ENCODE assay signal across 20 cellular contexts in genomic region chr3:9330166-9330703, GRCh38. TPM values are rescaled to one million over a fixed set of nuclear protein-coding genes. Genes with fewer than 3 reads are reported as not detected.
DNase-seq lines count a peak whose midpoint lies in the region; ATAC-seq, FAIRE-seq and TF ChIP-seq lines count a peak whose summit lies in the region.
"Had no signal": no experiment of that assay in that cellular context is flagged by ENCODE, and none has a peak within 500 bp of the region (broad histone marks: within the 10 kb centered on the region; RNA-seq: fewer than 3 reads in every experiment).

No MANE protein-coding gene starts in this region.

- H2AK5ac ChIP-seq in mesenchymal stem cell (ENCODE audit: low read length, severe bottlenecking): no peak overlapping the region

- H3K79me1 ChIP-seq in mesenchymal stem cell (replicated peaks; ENCODE audit: low read length, poor library complexity, severe bottlenecking): no peaks in the 10 kb centered on the region

- H3K4me1 ChIP-seq in mesenchymal stem cell (ENCODE audit: control insufficient read depth, insufficient read depth, low read depth, low read length): no peaks in the 10 kb centered on the region
- H3K4me1 ChIP-seq in subcutaneous abdominal adipose tissue (ENCODE audit: control insufficient read depth in 5 of 5, insufficient read depth in 5 of 5, low read length in 5 of 5): peaks cover 3 to 43% (median 31%) of the 10 kb centered on the region in 5 donors
- no peaks in the 10 kb centered on the region for H3K4me1 ChIP-seq in small intestine (ENCODE audit: control insufficient read depth in 2 of 2, insufficient read depth in 1 of 2, low read depth in 1 of 2, low read length in 1 of 2)
- H3K4me1 ChIP-seq in thyroid gland: no peaks in the 10 kb centered on the region
- H3K4me1 ChIP-seq: BE2C, HAP-1 had no signal

- intact Hi-C loops in thyroid gland (cut with DNase I): no loop called here

- ATAC-seq in HG03280 (IDR thresholded peaks at IDR 0.05; ENCODE audit: unreplicated experiment): no peak
- ATAC-seq: GM12878 had no signal

- H3K14ac ChIP-seq in mesenchymal stem cell (ENCODE audit: low read length in 2 of 2): no peak overlapping the region

- H2AFZ ChIP-seq in mesenchymal stem cell (ENCODE audit: low read depth, low read length): no peak overlapping the region

- no peak for FAIRE-seq in small intestine (lab: Jason Lieb, UNC)
- FAIRE-seq: GM12878, H1, HTR-8/SVneo had no signal

- H2BK15ac ChIP-seq in mesenchymal stem cell (ENCODE audit: low read depth, poor library complexity, severe bottlenecking): no peak overlapping the region

- no peak overlapping the region for H4K8ac ChIP-seq in mesenchymal stem cell (ENCODE audit: low read length)

- H4K91ac ChIP-seq in mesenchymal stem cell (ENCODE audit: low read length): no peak overlapping the region

- no peak overlapping the region for H2BK12ac ChIP-seq in mesenchymal stem cell (ENCODE audit: low read length in 2 of 2)

- H3K36me3 ChIP-seq in SK-N-MC (ENCODE audit: insufficient read depth, low read length) (no peaks in the 10 kb centered on the region), mesenchymal stem cell (ENCODE audit: control insufficient read depth in 1 of 2, insufficient read depth in 2 of 2, low read depth in 1 of 2, low read length in 2 of 2) (peaks cover 0 to 7% of the 10 kb centered on the region in 2 experiments), subcutaneous abdominal adipose tissue (ENCODE audit: control insufficient read depth in 5 of 5, insufficient read depth in 5 of 5, low read length in 5 of 5) (no peaks in the 10 kb centered on the region), small intestine (ENCODE audit: control insufficient read depth in 2 of 2, insufficient read depth in 2 of 2, low read length in 2 of 2) (no peaks in the 10 kb centered on the region), thyroid gland (no peaks in the 10 kb centered on the region)
- H3K36me3 ChIP-seq: BE2C, HAP-1 had no signal

- no peak overlapping the region for H3K4me3 ChIP-seq in SK-N-MC
- H3K4me3 ChIP-seq in fibroblast of mammary gland (ENCODE audit: control insufficient read depth, low read depth, low read length): no peak overlapping the region
- H3K4me3 ChIP-seq in mesenchymal stem cell (ENCODE audit: insufficient read depth in 1 of 2, low read depth in 1 of 2, low read length in 2 of 2): peak overlapping the region in 1 of 2 experiments; percentile 59
- H3K4me3 ChIP-seq in subcutaneous abdominal adipose tissue (ENCODE audit: low read depth in 1 of 5, low read length in 5 of 5): peak overlapping the region in 1 of 5 donors; percentile 22
- no peak overlapping the region for H3K4me3 ChIP-seq in small intestine (ENCODE audit: low read depth in 1 of 2, low read length in 2 of 2)
- H3K4me3 ChIP-seq in thyroid gland (replicated peaks in 1 of 3): no peak overlapping the region
- H3K4me3 ChIP-seq: GM12878, HAP-1 had no signal

- DNase-seq in SK-N-MC (ENCODE audit: low read depth, low spot score) (no peak), fibroblast of mammary gland (ENCODE audit: low read depth) (peak; percentile 38), mesenchymal stem cell (no peak), small intestine (no peak), thyroid gland (no peak)
- DNase-seq: BE2C; C1 segment of cervical spinal cord; CD4-positive, CD25-positive, alpha-beta regulatory T cell; CD8-positive, alpha-beta memory T cell; COR-L47; DMS 273 treated with DMSO at 0.1 percent for 48 hours; DMS53; DND-41; EL had no signal

- no peak overlapping the region for H3K18ac ChIP-seq in mesenchymal stem cell (ENCODE audit: low read depth in 1 of 2, low read length in 2 of 2)

- no peak overlapping the region for H3K4me2 ChIP-seq in mesenchymal stem cell (ENCODE audit: low read length, poor library complexity, severe bottlenecking)

- H3K4ac ChIP-seq in mesenchymal stem cell (ENCODE audit: low read depth in 1 of 2, low read length in 2 of 2): no peak overlapping the region

- no peak overlapping the region for H2BK120ac ChIP-seq in mesenchymal stem cell (ENCODE audit: low read depth, low read length)

- no peak for TF ChIP-seq CTCF in fibroblast of mammary gland (conservative IDR thresholded peaks at IDR 0.05; ENCODE audit: control insufficient read depth, insufficient read depth, low read depth, low read length)
- no peak for TF ChIP-seq CTCF in thyroid gland (IDR thresholded peaks at IDR 0.05)

- no peak overlapping the region for H2BK5ac ChIP-seq in mesenchymal stem cell (ENCODE audit: low read depth, low read length, poor library complexity, severe bottlenecking)

- no peaks in the 10 kb centered on the region; the same call in 1 of the 2 replicates for H3K9me3 ChIP-seq in SK-N-MC (ENCODE audit: low read depth, low read length)
- peaks cover 3% of the 10 kb centered on the region for H3K9me3 ChIP-seq in mesenchymal stem cell (ENCODE audit: control insufficient read depth, low read length)
- H3K9me3 ChIP-seq in subcutaneous abdominal adipose tissue (ENCODE audit: control insufficient read depth in 5 of 5, low read length in 5 of 5): peaks cover 0 to 3% (median 0%) of the 10 kb centered on the region in 5 donors
- no peaks in the 10 kb centered on the region for H3K9me3 ChIP-seq in small intestine (ENCODE audit: control insufficient read depth, low read depth)
- H3K9me3 ChIP-seq in thyroid gland: no peaks in the 10 kb centered on the region
- H3K9me3 ChIP-seq: BE2C had no signal

- H3K27me3 ChIP-seq in mesenchymal stem cell (ENCODE audit: control insufficient read depth in 1 of 2, insufficient read depth in 1 of 2, low read length in 2 of 2): no peaks in the 10 kb centered on the region
- H3K27me3 ChIP-seq in subcutaneous abdominal adipose tissue (ENCODE audit: control insufficient read depth in 5 of 5, insufficient read depth in 4 of 5, low read length in 5 of 5): no peaks in the 10 kb centered on the region
- no peaks in the 10 kb centered on the region for H3K27me3 ChIP-seq in small intestine (ENCODE audit: control insufficient read depth in 2 of 2, insufficient read depth in 2 of 2, low read length in 2 of 2)
- H3K27me3 ChIP-seq in thyroid gland: no peaks in the 10 kb centered on the region
- H3K27me3 ChIP-seq: BE2C had no signal

- 0 out of 2 replicates have a peak overlapping the region, but pooled peaks have one; percentile 25 for H3K27ac ChIP-seq in SK-N-MC
- H3K27ac ChIP-seq in mesenchymal stem cell (ENCODE audit: low read length, poor library complexity, severe bottlenecking): no peak overlapping the region
- H3K27ac ChIP-seq in subcutaneous abdominal adipose tissue (ENCODE audit: low read depth, low read length): peak overlapping the region; percentile 54
- no peak overlapping the region for H3K27ac ChIP-seq in small intestine (ENCODE audit: low read depth in 1 of 2, low read length in 1 of 2)
- H3K27ac ChIP-seq in thyroid gland: no peak overlapping the region

- no peak for TF ChIP-seq POLR2A in thyroid gland (IDR thresholded peaks at IDR 0.05)

- H3K9ac ChIP-seq in SK-N-MC (ENCODE audit: insufficient read length) (no peak overlapping the region), mesenchymal stem cell (ENCODE audit: low read length) (peak overlapping the region; percentile 57), subcutaneous abdominal adipose tissue (ENCODE audit: low read length in 5 of 5) (no peak overlapping the region)

- no peak overlapping the region for H3K23ac ChIP-seq in mesenchymal stem cell (ENCODE audit: low read length in 2 of 2)

- 64% methylated on average over 3 of the region's 7 CpGs for WGBS in mesenchymal stem cell
- WGBS in small intestine, 3 donors: 61 to 67% (median 67%) methylated on average over 7 of the region's 7 CpGs
- WGBS in thyroid gland, 2 donors: 78 to 83% methylated on average over 7 of the region's 7 CpGs

RNA-seq across cellular contexts. Expression of gene THUMPD3, which starts 32.6 kb away (rescaled TPM):
- 19.1 TPM for polyA plus RNA-seq in mesenchymal stem cell (2013, experiment 1 of 2)
- polyA plus RNA-seq in mesenchymal stem cell (2013, experiment 2 of 2): 20.3 TPM
- 10 to 100 TPM; 16.2 to 31.9 (median 19.0) TPM for polyA plus RNA-seq in small intestine
- total RNA-seq in thyroid gland: 10 to 100 TPM; 31.8 to 42.3 (median 34.5) TPM

Comparison
In these comparisons a context has a peak if more than half of its experiments do, and no peak if none do; other contexts are left out.
1. H3K27ac ChIP-seq: peak in SK-N-MC (single experiment) and subcutaneous abdominal adipose tissue (single experiment); none in mesenchymal stem cell (single experiment), small intestine (0 of 2) and thyroid gland (0 of 3).